Comparison of ENCODE assay signal across 1 cellular context in the genomic region with DNA sequence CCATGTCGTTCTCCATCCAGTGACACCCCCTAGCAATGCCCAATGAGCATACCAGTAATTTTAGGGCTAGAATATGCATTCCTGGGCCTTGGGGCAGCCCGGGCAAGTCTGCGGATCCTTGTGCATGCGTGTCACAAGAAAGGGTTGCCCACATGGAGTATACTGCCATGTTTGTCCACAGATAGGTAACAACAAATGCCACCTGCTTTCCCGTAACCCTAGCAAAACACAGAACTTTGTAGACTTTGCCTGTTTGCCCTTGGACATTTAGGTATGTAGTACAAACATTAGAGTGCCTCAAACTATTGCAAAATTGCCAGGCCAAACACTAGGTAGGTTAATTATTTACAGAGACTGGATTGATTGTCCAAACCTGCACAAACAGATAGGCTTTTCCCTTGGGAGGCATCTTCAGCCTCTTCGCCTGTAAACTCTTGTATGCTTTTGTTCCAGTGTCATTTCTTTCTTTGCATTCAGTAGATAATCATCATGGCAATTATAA.
TF ChIP-seq lines count a peak whose summit lies in the region.

No MANE protein-coding gene starts in this region.

TF ChIP-seq in HepG2, 621 proteins besides CTCF, POLR2A, EP300 and RAD21 (continued from another document):
- TF ChIP-seq CAMTA2 (CRISPR knock-in tag; IDR thresholded peaks at IDR 0.05; ENCODE audit: borderline replicate concordance): no peak
- TF ChIP-seq, protein P1, sequence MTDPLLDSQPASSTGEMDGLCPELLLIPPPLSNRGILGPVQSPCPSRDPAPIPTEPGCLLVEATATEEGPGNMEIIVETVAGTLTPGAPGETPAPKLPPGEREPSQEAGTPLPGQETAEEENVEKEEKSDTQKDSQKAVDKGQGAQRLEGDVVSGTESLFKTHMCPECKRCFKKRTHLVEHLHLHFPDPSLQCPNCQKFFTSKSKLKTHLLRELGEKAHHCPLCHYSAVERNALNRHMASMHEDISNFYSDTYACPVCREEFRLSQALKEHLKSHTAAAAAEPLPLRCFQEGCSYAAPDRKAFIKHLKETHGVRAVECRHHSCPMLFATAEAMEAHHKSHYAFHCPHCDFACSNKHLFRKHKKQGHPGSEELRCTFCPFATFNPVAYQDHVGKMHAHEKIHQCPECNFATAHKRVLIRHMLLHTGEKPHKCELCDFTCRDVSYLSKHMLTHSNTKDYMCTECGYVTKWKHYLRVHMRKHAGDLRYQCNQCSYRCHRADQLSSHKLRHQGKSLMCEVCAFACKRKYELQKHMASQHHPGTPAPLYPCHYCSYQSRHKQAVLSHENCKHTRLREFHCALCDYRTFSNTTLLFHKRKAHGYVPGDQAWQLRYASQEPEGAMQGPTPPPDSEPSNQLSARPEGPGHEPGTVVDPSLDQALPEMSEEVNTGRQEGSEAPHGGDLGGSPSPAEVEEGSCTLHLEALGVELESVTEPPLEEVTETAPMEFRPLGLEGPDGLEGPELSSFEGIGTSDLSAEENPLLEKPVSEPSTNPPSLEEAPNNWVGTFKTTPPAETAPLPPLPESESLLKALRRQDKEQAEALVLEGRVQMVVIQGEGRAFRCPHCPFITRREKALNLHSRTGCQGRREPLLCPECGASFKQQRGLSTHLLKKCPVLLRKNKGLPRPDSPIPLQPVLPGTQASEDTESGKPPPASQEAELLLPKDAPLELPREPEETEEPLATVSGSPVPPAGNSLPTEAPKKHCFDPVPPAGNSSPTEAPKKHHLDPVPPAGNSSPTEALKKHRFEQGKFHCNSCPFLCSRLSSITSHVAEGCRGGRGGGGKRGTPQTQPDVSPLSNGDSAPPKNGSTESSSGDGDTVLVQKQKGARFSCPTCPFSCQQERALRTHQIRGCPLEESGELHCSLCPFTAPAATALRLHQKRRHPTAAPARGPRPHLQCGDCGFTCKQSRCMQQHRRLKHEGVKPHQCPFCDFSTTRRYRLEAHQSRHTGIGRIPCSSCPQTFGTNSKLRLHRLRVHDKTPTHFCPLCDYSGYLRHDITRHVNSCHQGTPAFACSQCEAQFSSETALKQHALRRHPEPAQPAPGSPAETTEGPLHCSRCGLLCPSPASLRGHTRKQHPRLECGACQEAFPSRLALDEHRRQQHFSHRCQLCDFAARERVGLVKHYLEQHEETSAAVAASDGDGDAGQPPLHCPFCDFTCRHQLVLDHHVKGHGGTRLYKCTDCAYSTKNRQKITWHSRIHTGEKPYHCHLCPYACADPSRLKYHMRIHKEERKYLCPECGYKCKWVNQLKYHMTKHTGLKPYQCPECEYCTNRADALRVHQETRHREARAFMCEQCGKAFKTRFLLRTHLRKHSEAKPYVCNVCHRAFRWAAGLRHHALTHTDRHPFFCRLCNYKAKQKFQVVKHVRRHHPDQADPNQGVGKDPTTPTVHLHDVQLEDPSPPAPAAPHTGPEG (CRISPR knock-in tag; IDR thresholded peaks at IDR 0.05): 0 out of 2 replicates have a peak, but pooled peaks have one; percentile 45
- TF ChIP-seq ZNF20 (CRISPR knock-in tag; IDR thresholded peaks at IDR 0.05): no peak
- peak; percentile 18; the same call in 1 of the 2 replicates for TF ChIP-seq ZNF607 (CRISPR knock-in tag; IDR thresholded peaks at IDR 0.05; ENCODE audit: borderline replicate concordance)
- no peak for TF ChIP-seq MEF2D (CRISPR knock-in tag; IDR thresholded peaks at IDR 0.05)
- TF ChIP-seq ZNF589 (CRISPR knock-in tag; conservative IDR thresholded peaks at IDR 0.05): peak; percentile 97
- TF ChIP-seq, protein P2, sequence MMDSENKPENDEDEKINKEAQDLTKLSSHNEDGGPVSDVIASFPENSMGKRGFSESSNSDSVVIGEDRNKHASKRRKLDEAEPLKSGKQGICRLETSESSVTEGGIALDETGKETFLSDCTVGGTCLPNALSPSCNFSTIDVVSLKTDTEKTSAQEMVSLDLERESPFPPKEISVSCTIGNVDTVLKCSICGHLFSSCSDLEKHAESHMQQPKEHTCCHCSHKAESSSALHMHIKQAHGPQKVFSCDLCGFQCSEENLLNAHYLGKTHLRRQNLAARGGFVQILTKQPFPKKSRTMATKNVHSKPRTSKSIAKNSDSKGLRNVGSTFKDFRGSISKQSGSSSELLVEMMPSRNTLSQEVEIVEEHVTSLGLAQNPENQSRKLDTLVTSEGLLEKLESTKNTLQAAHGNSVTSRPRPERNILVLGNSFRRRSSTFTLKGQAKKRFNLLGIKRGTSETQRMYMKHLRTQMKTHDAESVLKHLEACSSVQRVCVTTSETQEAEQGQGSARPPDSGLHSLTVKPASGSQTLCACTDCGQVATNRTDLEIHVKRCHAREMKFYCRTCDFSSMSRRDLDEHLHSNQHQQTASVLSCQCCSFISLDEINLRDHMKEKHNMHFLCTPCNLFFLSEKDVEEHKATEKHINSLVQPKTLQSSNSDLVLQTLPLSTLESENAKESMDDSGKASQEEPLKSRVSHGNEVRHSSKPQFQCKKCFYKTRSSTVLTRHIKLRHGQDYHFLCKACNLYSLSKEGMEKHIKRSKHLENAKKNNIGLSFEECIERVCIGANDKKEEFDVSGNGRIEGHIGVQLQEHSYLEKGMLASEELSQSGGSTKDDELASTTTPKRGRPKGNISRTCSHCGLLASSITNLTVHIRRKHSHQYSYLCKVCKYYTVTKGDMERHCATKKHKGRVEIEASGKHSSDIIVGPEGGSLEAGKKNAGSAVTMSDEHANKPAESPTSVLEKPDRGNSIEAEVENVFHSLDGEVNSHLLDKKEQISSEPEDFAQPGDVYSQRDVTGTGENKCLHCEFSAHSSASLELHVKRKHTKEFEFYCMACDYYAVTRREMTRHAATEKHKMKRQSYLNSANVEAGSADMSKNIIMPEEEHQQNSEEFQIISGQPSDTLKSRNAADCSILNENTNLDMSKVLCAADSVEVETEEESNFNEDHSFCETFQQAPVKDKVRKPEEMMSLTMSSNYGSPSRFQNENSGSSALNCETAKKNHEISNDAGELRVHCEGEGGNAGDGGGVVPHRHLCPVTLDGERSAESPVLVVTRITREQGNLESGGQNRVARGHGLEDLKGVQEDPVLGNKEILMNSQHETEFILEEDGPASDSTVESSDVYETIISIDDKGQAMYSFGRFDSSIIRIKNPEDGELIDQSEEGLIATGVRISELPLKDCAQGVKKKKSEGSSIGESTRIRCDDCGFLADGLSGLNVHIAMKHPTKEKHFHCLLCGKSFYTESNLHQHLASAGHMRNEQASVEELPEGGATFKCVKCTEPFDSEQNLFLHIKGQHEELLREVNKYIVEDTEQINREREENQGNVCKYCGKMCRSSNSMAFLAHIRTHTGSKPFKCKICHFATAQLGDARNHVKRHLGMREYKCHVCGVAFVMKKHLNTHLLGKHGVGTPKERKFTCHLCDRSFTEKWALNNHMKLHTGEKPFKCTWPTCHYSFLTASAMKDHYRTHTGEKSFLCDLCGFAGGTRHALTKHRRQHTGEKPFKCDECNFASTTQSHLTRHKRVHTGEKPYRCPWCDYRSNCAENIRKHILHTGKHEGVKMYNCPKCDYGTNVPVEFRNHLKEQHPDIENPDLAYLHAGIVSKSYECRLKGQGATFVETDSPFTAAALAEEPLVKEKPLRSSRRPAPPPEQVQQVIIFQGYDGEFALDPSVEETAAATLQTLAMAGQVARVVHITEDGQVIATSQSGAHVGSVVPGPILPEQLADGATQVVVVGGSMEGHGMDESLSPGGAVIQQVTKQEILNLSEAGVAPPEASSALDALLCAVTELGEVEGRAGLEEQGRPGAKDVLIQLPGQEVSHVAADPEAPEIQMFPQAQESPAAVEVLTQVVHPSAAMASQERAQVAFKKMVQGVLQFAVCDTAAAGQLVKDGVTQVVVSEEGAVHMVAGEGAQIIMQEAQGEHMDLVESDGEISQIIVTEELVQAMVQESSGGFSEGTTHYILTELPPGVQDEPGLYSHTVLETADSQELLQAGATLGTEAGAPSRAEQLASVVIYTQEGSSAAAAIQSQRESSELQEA (CRISPR knock-in tag; IDR thresholded peaks at IDR 0.05; ENCODE audit: not compliant biosample characterization): no peak
- TF ChIP-seq YEATS2 (CRISPR knock-in tag; IDR thresholded peaks at IDR 0.05; ENCODE audit: borderline replicate concordance): peak; percentile 80; the same call in 1 of the 2 replicates
- TF ChIP-seq ZNF75D (CRISPR knock-in tag; IDR thresholded peaks at IDR 0.05; ENCODE audit: borderline replicate concordance): no peak
- TF ChIP-seq KMT2B (CRISPR knock-in tag; IDR thresholded peaks at IDR 0.05): 0 out of 2 replicates have a peak, but pooled peaks have one; percentile 59
- peak; percentile 83; the same call in 1 of the 2 replicates for TF ChIP-seq ZSCAN21 (CRISPR knock-in tag; IDR thresholded peaks at IDR 0.05; ENCODE audit: borderline replicate concordance)
- TF ChIP-seq TEAD3 (CRISPR knock-in tag; optimal IDR thresholded peaks at IDR 0.05; ENCODE audit: borderline replicate concordance): peak; percentile 97
- peak; percentile 48; the same call in 1 of the 2 replicates for TF ChIP-seq ATF1 (CRISPR knock-in tag; IDR thresholded peaks at IDR 0.05)
- TF ChIP-seq, protein P3, sequence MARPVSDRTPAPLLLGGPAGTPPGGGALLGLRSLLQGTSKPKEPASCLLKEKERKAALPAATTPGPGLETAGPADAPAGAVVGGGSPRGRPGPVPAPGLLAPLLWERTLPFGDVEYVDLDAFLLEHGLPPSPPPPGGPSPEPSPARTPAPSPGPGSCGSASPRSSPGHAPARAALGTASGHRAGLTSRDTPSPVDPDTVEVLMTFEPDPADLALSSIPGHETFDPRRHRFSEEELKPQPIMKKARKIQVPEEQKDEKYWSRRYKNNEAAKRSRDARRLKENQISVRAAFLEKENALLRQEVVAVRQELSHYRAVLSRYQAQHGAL (CRISPR knock-in tag; IDR thresholded peaks at IDR 0.05; ENCODE audit: not compliant biosample characterization): no peak
- TF ChIP-seq ZNF782 (CRISPR knock-in tag; IDR thresholded peaks at IDR 0.05; ENCODE audit: borderline replicate concordance): peak; percentile 53; the same call in 1 of the 2 replicates
- TF ChIP-seq EEA1 (CRISPR knock-in tag; IDR thresholded peaks at IDR 0.05; ENCODE audit: borderline replicate concordance): no peak
